1 cellular context compared by ENCODE assay signal in genomic region chr1:223707270-223708000, GRCh38.
TF ChIP-seq lines count a peak whose summit lies in the region.

No MANE protein-coding gene starts in this region.

TF ChIP-seq in K562, 482 proteins besides CTCF, POLR2A, EP300 and RAD21 (continued from another document and continues in another):
- TF ChIP-seq IRF1 (CRISPR knock-in tag; IDR thresholded peaks at IDR 0.05; ENCODE audit: borderline replicate concordance) (no peak), EHMT2 (IDR thresholded peaks at IDR 0.05) (no peak), CREB5 (CRISPR knock-in tag; IDR thresholded peaks at IDR 0.05) (no peak), TBP (optimal IDR thresholded peaks at IDR 0.05; ENCODE audit: low read depth, low read length) (no peak), ZNF133 (CRISPR knock-in tag; IDR thresholded peaks at IDR 0.05) (no peak), ZNF764 (CRISPR knock-in tag; IDR thresholded peaks at IDR 0.05; ENCODE audit: low read depth) (no peak), NCOA4 (IDR thresholded peaks at IDR 0.05; ENCODE audit: partially characterized antibody) (no peak), THRA (IDR thresholded peaks at IDR 0.05) (no peak), NR1H2 (CRISPR knock-in tag; IDR thresholded peaks at IDR 0.05) (no peak), KAT7 (CRISPR knock-in tag; IDR thresholded peaks at IDR 0.05; ENCODE audit: borderline replicate concordance) (peak; percentile 62; the same call in 1 of the 2 replicates), MBD2 (IDR thresholded peaks at IDR 0.05; ENCODE audit: borderline replicate concordance, low read depth) (0 out of 2 replicates have a peak, but pooled peaks have one; percentile 31), ZBTB17 (CRISPR knock-in tag; IDR thresholded peaks at IDR 0.05) (peak; percentile 72; the same call in 1 of the 2 replicates), ZNF398 (CRISPR knock-in tag; IDR thresholded peaks at IDR 0.05) (no peak), ILF3 (IDR thresholded peaks at IDR 0.05; ENCODE audit: borderline replicate concordance) (no peak), ZNF277 (CRISPR knock-in tag; IDR thresholded peaks at IDR 0.05; ENCODE audit: borderline replicate concordance) (no peak), STAT5B (CRISPR knock-in tag; IDR thresholded peaks at IDR 0.05) (no peak), HDAC6 (IDR thresholded peaks at IDR 0.05; ENCODE audit: low read depth, low read length) (no peak), ATF7 (IDR thresholded peaks at IDR 0.05) (peak; percentile 36), PTBP1 (IDR thresholded peaks at IDR 0.05; ENCODE audit: low read depth, low read length) (0 out of 2 replicates have a peak, but pooled peaks have one; percentile 64), DNMT1 (IDR thresholded peaks at IDR 0.05) (no peak), BRD4 (IDR thresholded peaks at IDR 0.05) (no peak), SNIP1 (IDR thresholded peaks at IDR 0.05; ENCODE audit: low read depth) (no peak), TAF9B (IDR thresholded peaks at IDR 0.05; ENCODE audit: partially characterized antibody) (peak; percentile 92), NONO (IDR thresholded peaks at IDR 0.05; ENCODE audit: low read depth in 2 of 2, low read length in 1 of 2) (no peak), GTF2E2 (tag; IDR thresholded peaks at IDR 0.05) (no peak), ZNF23 (CRISPR knock-in tag; IDR thresholded peaks at IDR 0.05) (no peak), BCLAF1 (IDR thresholded peaks at IDR 0.05; ENCODE audit: borderline replicate concordance in 1 of 2, control insufficient read depth in 1 of 2, low read depth in 2 of 2, low read length in 1 of 2) (no peak), ZKSCAN8 (CRISPR knock-in tag; IDR thresholded peaks at IDR 0.05) (no peak), PURB (CRISPR knock-in tag; IDR thresholded peaks at IDR 0.05; ENCODE audit: low read depth) (no peak), RFX5 (IDR thresholded peaks at IDR 0.05; ENCODE audit: low read depth, low read length) (no peak), NCOA6 (IDR thresholded peaks at IDR 0.05) (no peak), MXD1 (CRISPR knock-in tag; IDR thresholded peaks at IDR 0.05; ENCODE audit: borderline replicate concordance, poor library complexity, severe bottlenecking) (no peak), ATF6 (CRISPR knock-in tag; IDR thresholded peaks at IDR 0.05) (no peak), ZNF668 (CRISPR knock-in tag; IDR thresholded peaks at IDR 0.05) (no peak), EWSR1 (IDR thresholded peaks at IDR 0.05; ENCODE audit: borderline replicate concordance, low read depth, partially characterized antibody) (no peak), SREBF2 (CRISPR knock-in tag; IDR thresholded peaks at IDR 0.05) (no peak), U2AF2 (optimal IDR thresholded peaks at IDR 0.05; ENCODE audit: low read depth, low read length) (no peak), MAX (CRISPR knock-in tag; IDR thresholded peaks at IDR 0.05) (no peak), MYBL2 (IDR thresholded peaks at IDR 0.05; ENCODE audit: low read depth) (no peak; the same call in 1 of the 2 replicates), MYBL2 (CRISPR knock-in tag; IDR thresholded peaks at IDR 0.05; ENCODE audit: borderline replicate concordance) (no peak), FOS (IDR thresholded peaks at IDR 0.05; ENCODE audit: extremely low read depth, insufficient read length) (peak; percentile 61), TCFL5 (CRISPR knock-in tag; conservative IDR thresholded peaks at IDR 0.05) (no peak), JUN (IDR thresholded peaks at IDR 0.05; ENCODE audit: borderline replicate concordance, low read depth, low read length) (peak; percentile 99), JUN (CRISPR knock-in tag; IDR thresholded peaks at IDR 0.05; ENCODE audit: borderline replicate concordance) (no peak), ZNF24 (IDR thresholded peaks at IDR 0.05) (no peak), SOX6 (IDR thresholded peaks at IDR 0.05) (peak; percentile 52), POLR2G (IDR thresholded peaks at IDR 0.05; ENCODE audit: low read depth, low read length) (no peak), ETS2 (tag; IDR thresholded peaks at IDR 0.05; ENCODE audit: borderline replicate concordance, poor library complexity, severe bottlenecking) (no peak), ZNF584 (CRISPR knock-in tag; IDR thresholded peaks at IDR 0.05; ENCODE audit: low read depth) (no peak; the same call in 1 of the 2 replicates), SLC30A9 (CRISPR knock-in tag; IDR thresholded peaks at IDR 0.05) (no peak), THRB (CRISPR knock-in tag; conservative IDR thresholded peaks at IDR 0.05) (peak; percentile 67; the same call in 1 of the 2 replicates), ZC3H8 (IDR thresholded peaks at IDR 0.05) (no peak; the same call in 1 of the 2 replicates), ZEB2 (IDR thresholded peaks at IDR 0.05) (peak; percentile 39; the same call in 1 of the 2 replicates), PHF20 (IDR thresholded peaks at IDR 0.05; ENCODE audit: partially characterized antibody) (peak; percentile 36), XRCC5 (IDR thresholded peaks at IDR 0.05; ENCODE audit: low read depth, low read length) (no peak), SAP30 (IDR thresholded peaks at IDR 0.05; ENCODE audit: borderline replicate concordance, insufficient read depth, low read depth, low read length, poor library complexity, severe bottlenecking) (no peak), ETV1 (tag; conservative IDR thresholded peaks at IDR 0.05; ENCODE audit: low read depth) (no peak; the same call in 1 of the 2 replicates), MLLT1 (IDR thresholded peaks at IDR 0.05) (peak; percentile 66 to 79; a peak in 3 of 4 replicates), FOXJ2 (tag; IDR thresholded peaks at IDR 0.05) (0 out of 2 replicates have a peak, but pooled peaks have one; percentile 46)
